Comparison of ENCODE assay signal across 9 cellular contexts in genomic region chr7:2037805-2038635, GRCh38.
A peak's percentile ranks its signal among the peaks of the same experiment; 100 is the strongest.
DNase-seq lines count a peak whose midpoint lies in the region; ATAC-seq, FAIRE-seq and TF ChIP-seq lines count a peak whose summit lies in the region.
"Had no signal": no experiment of that assay in that cellular context is flagged by ENCODE, and none has a peak within 500 bp of the region (broad histone marks: within the 10 kb centered on the region; RNA-seq: fewer than 3 reads in every experiment).

No MANE protein-coding gene starts in this region.

- peaks cover 2% of the 10 kb centered on the region; the same call in 1 of the 2 replicates for H3K27me3 Mint-ChIP-seq in HFFc6 (ENCODE audit: insufficient read depth)
- no peaks in the 10 kb centered on the region for H3K27me3 Mint-ChIP-seq in astrocyte (ENCODE audit: low read depth, unreplicated experiment)

- BruUV-seq in A673 (replicated peaks; lab: Mats Ljungman, UMichigan), result no TSS peak

- intact Hi-C loops in A673 (cut with micrococcal nuclease; ENCODE audit: unreplicated experiment), result no loop called here

- H2AFZ ChIP-seq in astrocyte (ENCODE audit: low read depth, low read length), result no peak overlapping the region

- no peak overlapping the region for H4K8ac ChIP-seq in mesendoderm (ENCODE audit: low read depth, low read length)

- H3K9me3 Mint-ChIP-seq in HFFc6 (peaks cover 4% of the 10 kb centered on the region; the same call in 1 of the 2 replicates), astrocyte (ENCODE audit: unreplicated experiment) (peaks cover 4% of the 10 kb centered on the region)

- H3K4me1 ChIP-seq in A673 (ENCODE audit: insufficient read depth, low read length, poor library complexity, severe bottlenecking) (peaks cover 55% of the 10 kb centered on the region), astrocyte (ENCODE audit: insufficient read depth, low read length) (peaks cover 2% of the 10 kb centered on the region), mesendoderm (ENCODE audit: control insufficient read depth, low read depth, low read length) (peaks cover 9% of the 10 kb centered on the region)

- no peak overlapping the region for H2BK120ac ChIP-seq in mesendoderm (ENCODE audit: low read depth, low read length)

- no peak for ATAC-seq in GM21381 (IDR thresholded peaks at IDR 0.05; ENCODE audit: unreplicated experiment)

- H2AK5ac ChIP-seq in mesendoderm (ENCODE audit: low read length), result no peak overlapping the region

- no peak overlapping the region for H4K5ac ChIP-seq in mesendoderm (ENCODE audit: low read length)

- H3K36me3 ChIP-seq in A673 (ENCODE audit: insufficient read depth, low read length, poor library complexity, severe bottlenecking), result no peaks in the 10 kb centered on the region
- H3K36me3 ChIP-seq in astrocyte (ENCODE audit: insufficient read depth, low read length), result no peaks in the 10 kb centered on the region
- no peaks in the 10 kb centered on the region for H3K36me3 ChIP-seq in mesendoderm (ENCODE audit: control insufficient read depth, insufficient read depth, low read length)

- no peaks in the 10 kb centered on the region for H3K79me2 ChIP-seq in astrocyte (ENCODE audit: insufficient read depth, low read length)
- no peaks in the 10 kb centered on the region for H3K79me2 ChIP-seq in mesendoderm (ENCODE audit: control insufficient read depth, insufficient read depth, low read length)

- no peaks in the 10 kb centered on the region for H3K27me3 ChIP-seq in A673 (replicated peaks; ENCODE audit: insufficient read depth, low read depth, low read length, poor library complexity)
- H3K27me3 ChIP-seq in astrocyte (ENCODE audit: insufficient read depth, low read length), result no peaks in the 10 kb centered on the region
- H3K27me3 ChIP-seq in mesendoderm (ENCODE audit: insufficient read depth, low read length, poor library complexity), result no peaks in the 10 kb centered on the region

- H3K9me3 ChIP-seq in A673 (ENCODE audit: low read depth, low read length, poor library complexity, severe bottlenecking), result no peaks in the 10 kb centered on the region
- H3K9me3 ChIP-seq in astrocyte (ENCODE audit: insufficient read depth, low read depth, low read length), result no peaks in the 10 kb centered on the region

- CTCF ChIA-PET in A673 (lab: Charles Lee), result no interaction called here

- H3K79me1 ChIP-seq in mesendoderm (ENCODE audit: low read length), result peaks cover 3% of the 10 kb centered on the region

- H3K4me3 Mint-ChIP-seq in HFFc6, result peak overlapping the region; percentile 69
- H3K4me3 Mint-ChIP-seq in astrocyte (ENCODE audit: unreplicated experiment), result no peak overlapping the region
- H3K4me3 Mint-ChIP-seq: neural crest cell had no signal

- H3K9ac ChIP-seq in astrocyte (ENCODE audit: low read length) (peak overlapping the region; percentile 59), mesendoderm (ENCODE audit: low read length) (no peak overlapping the region)

- H4K20me1 ChIP-seq in astrocyte (ENCODE audit: insufficient read depth, low read length), result peaks cover 33% of the 10 kb centered on the region

- POLR2A ChIA-PET in A673 (lab: Charles Lee; ENCODE audit: low non-redundant PET), result no interaction called here

- peak overlapping the region; percentile 76 for H3K4me2 ChIP-seq in astrocyte (ENCODE audit: low read length)
- no peak overlapping the region for H3K4me2 ChIP-seq in mesendoderm (ENCODE audit: low read length)

- H3K56ac ChIP-seq in mesendoderm (ENCODE audit: low read length), result no peak overlapping the region

- H3K4me3 ChIP-seq in A673 (ENCODE audit: low read depth, low read length, poor library complexity, severe bottlenecking), result peak overlapping the region; percentile 25
- no peak overlapping the region for H3K4me3 ChIP-seq in astrocyte (ENCODE audit: insufficient read depth, low read depth, low read length)
- no peak overlapping the region for H3K4me3 ChIP-seq in mesendoderm (ENCODE audit: low read length)

- H3K36me3 Mint-ChIP-seq in HFFc6 (ENCODE audit: low read depth) (peaks cover 13% of the 10 kb centered on the region), astrocyte (ENCODE audit: low read depth, unreplicated experiment) (peaks cover 22% of the 10 kb centered on the region)

- no peak overlapping the region for H2BK15ac ChIP-seq in mesendoderm (replicated peaks; ENCODE audit: low read depth)

- H3K27ac ChIP-seq in A673 (ENCODE audit: low read depth, low read length, poor library complexity, severe bottlenecking) (peak overlapping the region; percentile 72), astrocyte (ENCODE audit: low read depth, low read length) (no peak overlapping the region), mesendoderm (ENCODE audit: low read depth, low read length) (no peak overlapping the region)

- WGBS in mesendoderm (ENCODE audit: extremely low coverage, insufficient coverage, low lambda C conversion rate), result no CpG with 5 or more reads among the region's 15 CpGs

- peak; percentile 75 for DNase-seq in A673 (ENCODE audit: low spot score)
- peak; percentile 2 for DNase-seq in HFFc6
- DNase-seq in astrocyte (ENCODE audit: low read depth), result peak; percentile 68
- peak; percentile 13 for DNase-seq in mesendoderm
- DNase-seq in GM19238 (ENCODE audit: insufficient read length, low spot score), result no peak
- DNase-seq in LoVo (ENCODE audit: low spot score), result no peak
- no peak for DNase-seq in SIG-M5 treated with dmso at 0.1 percent for 504 hours (lab: John Stamatoyannopoulos, UW; ENCODE audit: unreplicated experiment)

- H3K4ac ChIP-seq in mesendoderm (ENCODE audit: low read depth, low read length), result no peak overlapping the region

- H2BK5ac ChIP-seq in mesendoderm (ENCODE audit: low read length), result no peak overlapping the region

- H3K23ac ChIP-seq in mesendoderm (ENCODE audit: low read length), result no peak overlapping the region

- TF ChIP-seq CTCF in A673 (conservative IDR thresholded peaks at IDR 0.05; ENCODE audit: low read depth, low read length) (no peak), HFFc6 (IDR thresholded peaks at IDR 0.05) (no peak), astrocyte (IDR thresholded peaks at IDR 0.05; ENCODE audit: insufficient read depth, low read depth, low read length) (no peak)

- H3K27ac Mint-ChIP-seq in HFFc6, result peak overlapping the region; percentile 70
- no peak overlapping the region for H3K27ac Mint-ChIP-seq in astrocyte (ENCODE audit: unreplicated experiment)

- no peak for FAIRE-seq in astrocyte (lab: Jason Lieb, UNC)

- H3K4me1 Mint-ChIP-seq in HFFc6 (ENCODE audit: low read depth) (peaks cover 16% of the 10 kb centered on the region), astrocyte (ENCODE audit: low read depth, unreplicated experiment) (peaks cover 1% of the 10 kb centered on the region)

- H3K18ac ChIP-seq in mesendoderm (ENCODE audit: low read length), result no peak overlapping the region

Comparison
In these comparisons a context has a peak if more than half of its experiments do, and no peak if none do; other contexts are left out.
1. DNase-seq: peak in A673 (single experiment), HFFc6 (single experiment), astrocyte (single experiment) and mesendoderm (single experiment); none in GM19238 (single experiment), LoVo (single experiment) and SIG-M5 treated with dmso at 0.1 percent for 504 hours (single experiment).